In genomic region chr1:80869299-80869698, GRCh38 we compare ENCODE assay signal across 21 cellular contexts.
DNase-seq lines count a peak whose midpoint lies in the region; ATAC-seq, FAIRE-seq and TF ChIP-seq lines count a peak whose summit lies in the region.
"Had no signal": no experiment of that assay in that cellular context is flagged by ENCODE, and none has a peak within 500 bp of the region (broad histone marks: within the 10 kb centered on the region; RNA-seq: fewer than 3 reads in every experiment).

No MANE protein-coding gene starts in this region.

- H3K4ac ChIP-seq in IMR-90 (ENCODE audit: low read depth, low read length): no peak overlapping the region

- H2AFZ ChIP-seq in IMR-90 (replicated peaks; ENCODE audit: low read length, poor library complexity): no peak overlapping the region
- H2AFZ ChIP-seq in K562 (ENCODE audit: low read depth, low read length): no peak overlapping the region

- no peak overlapping the region for H3K18ac ChIP-seq in IMR-90 (ENCODE audit: low read depth, low read length)

- no TSS peak for BruUV-seq in IMR-90 (replicated peaks; lab: Mats Ljungman, UMichigan)
- no TSS peak for BruUV-seq in K562 (replicated peaks; lab: Mats Ljungman, UMichigan)

- H4K20me1 ChIP-seq in IMR-90 (ENCODE audit: insufficient read depth, low read length): no peaks in the 10 kb centered on the region
- no peaks in the 10 kb centered on the region for H4K20me1 ChIP-seq in K562 (replicated peaks; ENCODE audit: control insufficient read depth, insufficient read depth, low read length)
- H4K20me1 ChIP-seq: BLaER1 treated with 17β-estradiol and CSF1 and Interleukin-3, amounts not matched to agents 10 nM and 100 nM had no signal

- H2BK20ac ChIP-seq in IMR-90 (ENCODE audit: low read depth, low read length): no peak overlapping the region

- H2BK5ac ChIP-seq in IMR-90 (ENCODE audit: low read depth, low read length, poor library complexity, severe bottlenecking): no peak overlapping the region

- no peak overlapping the region for H2BK120ac ChIP-seq in IMR-90 (ENCODE audit: low read depth, low read length)

- H3K56ac ChIP-seq in IMR-90 (ENCODE audit: extremely low read depth, insufficient read depth, low read length): no peak overlapping the region

- H2AK9ac ChIP-seq in IMR-90 (replicated peaks; ENCODE audit: low read depth, low read length, poor library complexity): no peak overlapping the region

- H3K9ac ChIP-seq in IMR-90 (ENCODE audit: low read depth, low read length) (no peak overlapping the region), K562 (ENCODE audit: insufficient read depth in 1 of 2, low read depth in 2 of 2, low read length in 2 of 2) (no peak overlapping the region)
- H3K9ac ChIP-seq: BLaER1 treated with 17β-estradiol and CSF1 and Interleukin-3, amounts not matched to agents 10 nM and 100 nM had no signal

- FAIRE-seq in K562 (lab: Jason Lieb, UNC): no peak
- FAIRE-seq: A549, D721Med, G401.6, GM12878, GM12892, GM18507, GM19239 had no signal

- H3K27ac ChIP-seq in IMR-90 (ENCODE audit: insufficient read depth, low read length) (no peak overlapping the region), K562 (ENCODE audit: extremely low read depth, low read depth, low read length) (no peak overlapping the region)
- H3K27ac ChIP-seq: 22Rv1; A549; BLaER1 treated with 17β-estradiol and CSF1 and Interleukin-3, amounts not matched to agents 10 nM and 100 nM; C4-2B had no signal

- H3K4me2 ChIP-seq in IMR-90 (ENCODE audit: low read depth, low read length): no peak overlapping the region
- H3K4me2 ChIP-seq in K562 (ENCODE audit: insufficient read depth, low read length): no peak overlapping the region
- H3K4me2 ChIP-seq: A549; BLaER1 treated with 17β-estradiol and CSF1 and Interleukin-3, amounts not matched to agents 10 nM and 100 nM had no signal

- H3K9me1 ChIP-seq in IMR-90 (ENCODE audit: insufficient read depth, low read length): no peaks in the 10 kb centered on the region
- no peaks in the 10 kb centered on the region for H3K9me1 ChIP-seq in K562 (ENCODE audit: control insufficient read depth, insufficient read depth, low read length)

- no peaks in the 10 kb centered on the region for H3K79me2 ChIP-seq in K562 (ENCODE audit: control insufficient read depth, insufficient read depth, low read length)

- no peak overlapping the region for H3K23ac ChIP-seq in IMR-90 (ENCODE audit: low read depth, low read length)

- H4K8ac ChIP-seq in IMR-90 (ENCODE audit: low read depth in 2 of 2, low read length in 2 of 2): no peak overlapping the region

- no peaks in the 10 kb centered on the region for H3K9me3 ChIP-seq in IMR-90 (ENCODE audit: control insufficient read depth, insufficient read depth, low read length)
- no peaks in the 10 kb centered on the region for H3K9me3 ChIP-seq in K562 (replicated peaks; ENCODE audit: control insufficient read depth, insufficient read depth, low read depth, low read length)
- H3K9me3 ChIP-seq: A549; BLaER1 treated with 17β-estradiol and CSF1 and Interleukin-3, amounts not matched to agents 10 nM and 100 nM; Caco-2 had no signal

- H3K4me3 ChIP-seq in IMR-90 (ENCODE audit: insufficient read depth, low read depth, low read length) (no peak overlapping the region), K562 (no peak overlapping the region)
- H3K4me3 ChIP-seq: A549; BLaER1 treated with 17β-estradiol and CSF1 and Interleukin-3, amounts not matched to agents 10 nM and 100 nM; GM12878 had no signal

- H3K36me3 ChIP-seq in IMR-90 (ENCODE audit: control insufficient read depth, insufficient read depth, low read length): no peaks in the 10 kb centered on the region
- no peaks in the 10 kb centered on the region for H3K36me3 ChIP-seq in K562 (ENCODE audit: control insufficient read depth, insufficient read depth, low read length)
- H3K36me3 ChIP-seq: BLaER1 treated with 17β-estradiol and CSF1 and Interleukin-3, amounts not matched to agents 10 nM and 100 nM had no signal

- no peak overlapping the region for H2AK5ac ChIP-seq in IMR-90 (ENCODE audit: low read depth, low read length)

- dilution Hi-C loops in IMR-90 (cut with HindIII; ENCODE audit: low sequenced_read_pairs, unreplicated experiment): no loop called here

- H3K4me1 ChIP-seq in IMR-90 (ENCODE audit: control insufficient read depth, insufficient read depth, low read length) (no peaks in the 10 kb centered on the region), K562 (replicated peaks in 1 of 2; ENCODE audit: control insufficient read depth in 2 of 2, insufficient read depth in 2 of 2, low read length in 2 of 2) (no peaks in the 10 kb centered on the region)
- H3K4me1 ChIP-seq: A549; BLaER1 treated with 17β-estradiol and CSF1 and Interleukin-3, amounts not matched to agents 10 nM and 100 nM; Caco-2 had no signal

- TF ChIP-seq RAD21 in IMR-90 (IDR thresholded peaks at IDR 0.05; ENCODE audit: low read length) (no peak), K562 (CRISPR knock-in tag; conservative IDR thresholded peaks at IDR 0.05 in 1 of 2, IDR thresholded peaks at IDR 0.05 in 1 of 2) (no peak)

- H4K5ac ChIP-seq in IMR-90 (ENCODE audit: low read depth, low read length): no peak overlapping the region

- TF ChIP-seq POLR2A in IMR-90 (IDR thresholded peaks at IDR 0.05; ENCODE audit: low read depth, low read length) (no peak), K562 (conservative IDR thresholded peaks at IDR 0.05) (no peak)

- TF ChIP-seq CTCF in IMR-90 (conservative IDR thresholded peaks at IDR 0.05; ENCODE audit: low read depth, low read length): no peak
- no peak for TF ChIP-seq CTCF in K562 (IDR thresholded peaks at IDR 0.05 in 2 of 3, conservative IDR thresholded peaks at IDR 0.05 in 1 of 3; ENCODE audit: insufficient read depth in 2 of 3, low read depth in 1 of 3, low read length in 3 of 3)

- TF ChIP-seq EP300 in K562 (IDR thresholded peaks at IDR 0.05; ENCODE audit: low read length): no peak

- POLR2A ChIA-PET in IMR-90 (lab: Charles Lee; ENCODE audit: unreplicated experiment) (no interaction called here), K562 (lab: Yijun Ruan, JAX) (no interaction called here)

- no peaks in the 10 kb centered on the region for H3K79me1 ChIP-seq in IMR-90 (ENCODE audit: low read depth in 1 of 2, low read length in 2 of 2)

- H3K27me3 ChIP-seq in IMR-90 (ENCODE audit: control insufficient read depth, insufficient read depth, low read length): no peaks in the 10 kb centered on the region
- no peaks in the 10 kb centered on the region for H3K27me3 ChIP-seq in K562 (ENCODE audit: control insufficient read depth in 2 of 2, insufficient read depth in 2 of 2, low read length in 2 of 2)
- H3K27me3 ChIP-seq: BLaER1 treated with 17β-estradiol and CSF1 and Interleukin-3, amounts not matched to agents 10 nM and 100 nM had no signal

- ATAC-seq in IMR-90 (ENCODE audit: low read depth): no peak
- no peak for ATAC-seq in K562
- ATAC-seq: A549; CD8-positive, alpha-beta T cell; GM12878 had no signal

- no peak overlapping the region for H3K14ac ChIP-seq in IMR-90 (replicated peaks; ENCODE audit: low read depth, low read length)

- CTCF ChIA-PET in IMR-90 (lab: Yijun Ruan, JAX) (no interaction called here), K562 (lab: Yijun Ruan, JAX; ENCODE audit: low intra/inter-chr PET ratio) (no interaction called here)

- H4K91ac ChIP-seq in IMR-90 (ENCODE audit: insufficient read depth, low read depth, low read length): no peak overlapping the region

- intact Hi-C loops in IMR-90 (cut with micrococcal nuclease) (no loop called here), K562 (cut with micrococcal nuclease) (no loop called here)

- WGBS in IMR-90 (ENCODE audit: extremely low coverage in 2 of 2, insufficient read length in 1 of 2), 2 experiments: no CpG with 5 or more reads among the region's 1 CpG
- WGBS in K562 (ENCODE audit: insufficient coverage, low coverage, missing lambda C conversion rate): 0% methylated on average over 1 of the region's 1 CpG

- in situ Hi-C loops in IMR-90 (cut with MboI; ENCODE audit: low sequenced_read_pairs) (no loop called here), K562 (cut with MboI) (no loop called here)

- DNase-seq in NOMO-1 treated with DMSO at 0.1 percent for 48 hours (lab: John Stamatoyannopoulos, UW; ENCODE audit: unreplicated experiment) (peak; percentile 14), NOMO-1 treated with dmso at 0.1 percent for 144 hours (lab: John Stamatoyannopoulos, UW; ENCODE audit: unreplicated experiment) (no peak), IMR-90 (no peak), K562 (ENCODE audit: extremely low read depth in 1 of 4, low spot score in 3 of 4) (no peak), GDM1 (lab: John Stamatoyannopoulos, UW) (no peak)
- DNase-seq: AML-193; Caco-2; Calu3; CD4-positive, alpha-beta T cell; CD8-positive, alpha-beta T cell; DMS79 treated with DMSO at 0.1 percent for 48 hours had no signal

- no peak overlapping the region for H2BK15ac ChIP-seq in IMR-90 (ENCODE audit: low read depth, low read length)

TF ChIP-seq in IMR-90, 13 proteins besides CTCF, POLR2A, EP300 and RAD21:
- TF ChIP-seq CEBPB (IDR thresholded peaks at IDR 0.05; ENCODE audit: low read depth, low read length): peak; percentile 60
- TF ChIP-seq MAFK (IDR thresholded peaks at IDR 0.05; ENCODE audit: low read depth, low read length): no peak
- no peak for TF ChIP-seq MAZ (IDR thresholded peaks at IDR 0.05; ENCODE audit: borderline replicate concordance, low read depth, low read length)

TF ChIP-seq in K562, 482 proteins besides CTCF, POLR2A, EP300 and RAD21 (continues in another document):
- no peak for TF ChIP-seq PML (IDR thresholded peaks at IDR 0.05; ENCODE audit: low read length)
- no peak for TF ChIP-seq NFE2 (IDR thresholded peaks at IDR 0.05; ENCODE audit: low read depth)
- TF ChIP-seq CEBPG (CRISPR knock-in tag; IDR thresholded peaks at IDR 0.05): no peak
- peak in 1 of 2 experiments; percentile 76; a peak in 2 of 4 replicates for TF ChIP-seq CEBPG (tag; conservative IDR thresholded peaks at IDR 0.05 in 1 of 2, IDR thresholded peaks at IDR 0.05 in 1 of 2)
- no peak for TF ChIP-seq MBD2 (IDR thresholded peaks at IDR 0.05; ENCODE audit: borderline replicate concordance, low read depth)
- peak; percentile 38; the same call in 1 of the 2 replicates for TF ChIP-seq ATF3 (IDR thresholded peaks at IDR 0.05)
- TF ChIP-seq ATF3 (CRISPR knock-in tag; conservative IDR thresholded peaks at IDR 0.05): no peak
